ENCODE assay signal across 10 cellular contexts in the genomic region with DNA sequence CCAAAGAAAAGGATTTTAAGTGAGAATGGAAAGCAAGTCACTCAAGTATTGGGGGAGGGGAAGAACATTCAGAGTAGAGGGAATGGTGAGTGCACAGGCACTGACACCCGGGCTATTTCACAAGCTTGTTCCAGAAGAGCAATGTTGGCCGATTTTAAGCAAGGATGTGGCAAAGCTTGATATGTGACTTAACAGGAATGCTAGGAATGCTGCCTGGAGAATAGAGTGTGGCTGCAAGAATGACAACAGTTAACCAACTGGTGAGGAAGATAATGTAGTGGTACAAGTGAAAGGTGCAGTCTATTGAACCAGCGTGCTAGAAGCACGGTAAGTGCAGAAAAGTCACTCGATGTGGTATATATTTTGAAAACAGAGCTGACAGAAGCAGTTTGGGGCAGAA. TPM values are rescaled to one million over a fixed set of nuclear protein-coding genes. Genes with fewer than 3 reads are reported as not detected.
DNase-seq lines count a peak whose midpoint lies in the region; ATAC-seq and TF ChIP-seq lines count a peak whose summit lies in the region.
"Had no signal": no experiment of that assay in that cellular context is flagged by ENCODE, and none has a peak within 500 bp of the region (broad histone marks: within the 10 kb centered on the region; RNA-seq: fewer than 3 reads in every experiment).

No MANE protein-coding gene starts in this region.

- DNase-seq in HT-29 (ENCODE audit: low spot score), result peak; percentile 23
- DNase-seq in astrocyte of the hippocampus (ENCODE audit: low read depth, low spot score), result peak; percentile 91
- DNase-seq in iPS DF 19.7 (ENCODE audit: low read depth, low spot score), result peak; percentile 72
- no peak for DNase-seq in tibial artery
- no peak for DNase-seq in medulla oblongata (ENCODE audit: extremely low spot score)
- DNase-seq in stimulated activated CD4-positive, alpha-beta T cell treated with anti-CD3 and anti-CD28 coated beads, Interleukin-4, amount 100 ng/mL, for 4 hours, result no peak
- DNase-seq: activated CD4-positive, alpha-beta T cell treated with anti-CD3 and anti-CD28 coated beads, Interleukin-2, amount 50 U/mL, for 4 hours; left colon had no signal

- no peaks in the 10 kb centered on the region for H3K27me3 ChIP-seq in tibial artery

- H3K4me1 ChIP-seq in tibial artery, result peaks cover 0 to 27% (median 10%) of the 10 kb centered on the region in 4 donors

- no peak overlapping the region for H3K4me3 ChIP-seq in tibial artery

- H3K36me3 ChIP-seq in tibial artery, result no peaks in the 10 kb centered on the region

- ATAC-seq in HG03045 (IDR thresholded peaks at IDR 0.05; ENCODE audit: unreplicated experiment), result no peak
- ATAC-seq: left colon, Panc1 had no signal

- no peaks in the 10 kb centered on the region for H3K9me3 ChIP-seq in tibial artery

- TF ChIP-seq CTCF in tibial artery (IDR thresholded peaks at IDR 0.05), result no peak

- intact Hi-C loops in tibial artery (cut with DNase I; ENCODE audit: low total_unique reads), result loop anchor here (10.0 kb wide), 1 partner anchor 168 kb away; no protein-coding TSS in a partner anchor

- H3K27ac ChIP-seq in tibial artery, result peak overlapping the region; percentile 2 to 21

RNA-seq across cellular contexts. Expression of a gene that starts 6.2 kb away (rescaled TPM):
- total RNA-seq in HT-29 (2014; rRNA removed; shearing (Covaris generic)), result 0.29 and 0.41 TPM in 2 replicates

Comparison
In these comparisons a context has a peak if more than half of its experiments do, and no peak if none do; other contexts are left out.
1. DNase-seq: peak in HT-29 (single experiment), astrocyte of the hippocampus (single experiment) and iPS DF 19.7 (single experiment); none in tibial artery (0 of 2), medulla oblongata (single experiment) and stimulated activated CD4-positive, alpha-beta T cell treated with anti-CD3 and anti-CD28 coated beads, Interleukin-4, amount 100 ng/mL, for 4 hours (0 of 2).